ENCODE assay signal across 20 cellular contexts in genomic region chr16:23310217-23310616, GRCh38. TPM values are rescaled to one million over a fixed set of nuclear protein-coding genes. Genes with fewer than 3 reads are reported as not detected.
A peak's percentile ranks its signal among the peaks of the same experiment; 100 is the strongest.
DNase-seq lines count a peak whose midpoint lies in the region; ATAC-seq and TF ChIP-seq lines count a peak whose summit lies in the region.
"Had no signal": no experiment of that assay in that cellular context is flagged by ENCODE, and none has a peak within 500 bp of the region (broad histone marks: within the 10 kb centered on the region; RNA-seq: fewer than 3 reads in every experiment).

No MANE protein-coding gene starts in this region.

- TF ChIP-seq CTCF in HEK293 (tag by site-specific recombination; IDR thresholded peaks at IDR 0.05) (no peak), Panc1 (IDR thresholded peaks at IDR 0.05) (no peak), transverse colon (IDR thresholded peaks at IDR 0.05) (no peak)

- intact Hi-C loops in Panc1 (cut with micrococcal nuclease; ENCODE audit: unreplicated experiment) (no loop called here), transverse colon (cut with DNase I; ENCODE audit: low total_unique reads) (no loop called here)

- in situ Hi-C loops in Panc1 (cut with HindIII; ENCODE audit: low pct_unique_long_range_greater_than_20kb, low sequenced_read_pairs) = no loop called here
- in situ Hi-C loops in transverse colon (cut with MboI; ENCODE audit: low pct_ligation_motif_present in 1 of 4, low pct_unique_long_range_greater_than_20kb in 1 of 4, low sequenced_read_pairs in 3 of 4) = no loop called here

- TF ChIP-seq EP300 in transverse colon (IDR thresholded peaks at IDR 0.05; ENCODE audit: low read depth) = no peak

- CTCF ChIA-PET in HEK293 (lab: Yijun Ruan, JAX) (interaction anchor here (0.9 to 1.7 kb wide), 3 partner anchors 22 to 125 kb away, joined by 3 to 11 read pairs (median 3); no protein-coding TSS in a partner anchor), Panc1 (lab: Charles Lee) (interaction anchor here (0.6 kb wide), 1 partner anchor 17 kb away, joined by 3 read pairs; no protein-coding TSS in a partner anchor)

- POLR2A ChIA-PET in HEK293 (lab: Yijun Ruan, JAX) (no interaction called here), Panc1 (lab: Charles Lee) (interaction anchor here (0.6 kb wide), 1 partner anchor 46 kb away, joined by 11 read pairs; no protein-coding TSS in a partner anchor)

- BruUV-seq in Panc1 (replicated peaks; lab: Mats Ljungman, UMichigan) = no TSS peak

- ATAC-seq in Panc1 (no peak; the same call in 1 of the 2 replicates), HG02981 (IDR thresholded peaks at IDR 0.05; ENCODE audit: unreplicated experiment) (no peak)
- ATAC-seq: CD8-positive, alpha-beta T cell; GM23338 had no signal

- H3K4me1 ChIP-seq in HEK293 (ENCODE audit: control insufficient read depth, insufficient read depth, low read length) = no peaks in the 10 kb centered on the region; the same call in 1 of the 2 replicates
- peaks cover 33% of the 10 kb centered on the region for H3K4me1 ChIP-seq in Panc1 (ENCODE audit: control insufficient read depth, insufficient read depth, low read length)
- peaks cover 0 to 14% (median 6%) of the 10 kb centered on the region in 4 donors for H3K4me1 ChIP-seq in transverse colon
- H3K4me1 ChIP-seq: BLaER1, Caco-2 had no signal

- H3K36me3 ChIP-seq in HEK293 (ENCODE audit: control insufficient read depth in 2 of 2, insufficient read depth in 1 of 2, low read length in 2 of 2) (no peaks in the 10 kb centered on the region), Panc1 (ENCODE audit: control insufficient read depth, insufficient read depth, low read length) (no peaks in the 10 kb centered on the region), transverse colon (no peaks in the 10 kb centered on the region)
- H3K36me3 ChIP-seq: BLaER1 had no signal

- no peaks in the 10 kb centered on the region for H3K27me3 ChIP-seq in Panc1 (ENCODE audit: control insufficient read depth, insufficient read depth, low read length)
- no peaks in the 10 kb centered on the region for H3K27me3 ChIP-seq in transverse colon
- H3K27me3 ChIP-seq: BLaER1 had no signal

- H3K4me3 ChIP-seq in HEK293 (ENCODE audit: low read depth, low read length) = no peak overlapping the region
- no peak overlapping the region for H3K4me3 ChIP-seq in Panc1 (ENCODE audit: low read depth in 2 of 2, low read length in 2 of 2)
- no peak overlapping the region for H3K4me3 ChIP-seq in transverse colon
- H3K4me3 ChIP-seq: BLaER1, GM23338 had no signal

- DNase-seq in EH (ENCODE audit: low read depth) = peak; percentile 5
- DNase-seq in Panc1 (ENCODE audit: low read depth, low spot score) = no peak
- peak; percentile 46 for DNase-seq in transverse colon
- no peak for DNase-seq in NCI-H774 (lab: John Stamatoyannopoulos, UW)
- DNase-seq in activated effector memory CD4-positive, alpha-beta T cell treated with Interleukin-2 at 50 U/mL for 16 hours = no peak
- DNase-seq: Caco-2; CD4-positive, CD25-positive, alpha-beta regulatory T cell; CD8-positive, alpha-beta T cell; DMS153; DND-41; EL; GF-D8; H9 had no signal

- no peak for TF ChIP-seq POLR2A in transverse colon (IDR thresholded peaks at IDR 0.05)

- no peak overlapping the region for H3K27ac ChIP-seq in HEK293 (ENCODE audit: extremely low read depth, low read depth, low read length)
- H3K27ac ChIP-seq in Panc1 (ENCODE audit: low read length) = peak overlapping the region; percentile 52; the same call in 1 of the 2 replicates
- peak overlapping the region in 2 of 4 donors; percentile 46 to 61 for H3K27ac ChIP-seq in transverse colon
- H3K27ac ChIP-seq: BLaER1, C4-2B had no signal

- H3K9me3 ChIP-seq in HEK293 (ENCODE audit: control insufficient read depth, insufficient read depth, low read depth, low read length) (no peaks in the 10 kb centered on the region), Panc1 (ENCODE audit: control insufficient read depth, insufficient read depth, low read depth, low read length) (no peaks in the 10 kb centered on the region), transverse colon (no peaks in the 10 kb centered on the region)
- H3K9me3 ChIP-seq: Caco-2 had no signal

TF ChIP-seq in HEK293, 187 proteins besides CTCF, POLR2A, EP300 and RAD21:
- TF ChIP-seq ZNF121 (tag by site-specific recombination; IDR thresholded peaks at IDR 0.05) (0 out of 2 replicates have a peak, but pooled peaks have one; percentile 29), OSR2 (tag by site-specific recombination; IDR thresholded peaks at IDR 0.05) (no peak)
TF ChIP-seq in HEK293: peak in this region for 1.

RNA-seq across cellular contexts. Expression of gene SCNN1B, which starts 8.1 kb away (rescaled TPM):
- total RNA-seq in Panc1 (2021; ENCODE audit: unreplicated experiment) (10.7 TPM), transverse colon (100 to 1,000 TPM; 142 to 729 (median 556) TPM)
- polyA plus RNA-seq in Panc1 (2012; ENCODE audit: insufficient read length) = 18.4 TPM
- total RNA-seq: A172; Caco-2; CD4-positive, CD25-positive, alpha-beta regulatory T cell; CD8-positive, alpha-beta T cell; H4 had no signal
- polyA plus RNA-seq: CD4-positive, CD25-positive, alpha-beta regulatory T cell had no signal

Comparison
In these comparisons a context has a peak if more than half of its experiments do, and no peak if none do; other contexts are left out.
1. DNase-seq: peak in EH (single experiment) and transverse colon (single experiment); none in Panc1 (single experiment), NCI-H774 (single experiment) and activated effector memory CD4-positive, alpha-beta T cell treated with Interleukin-2 at 50 U/mL for 16 hours (single experiment).
2. RNA of gene SCNN1B, which starts 8.1 kb away (total RNA-seq): 142 to 729 TPM in transverse colon; 10.7 TPM in Panc1 (single experiment); every median in the first group is over 10 times any median in the second.